Comparison of ENCODE assay signal across 20 cellular contexts in the genomic region with DNA sequence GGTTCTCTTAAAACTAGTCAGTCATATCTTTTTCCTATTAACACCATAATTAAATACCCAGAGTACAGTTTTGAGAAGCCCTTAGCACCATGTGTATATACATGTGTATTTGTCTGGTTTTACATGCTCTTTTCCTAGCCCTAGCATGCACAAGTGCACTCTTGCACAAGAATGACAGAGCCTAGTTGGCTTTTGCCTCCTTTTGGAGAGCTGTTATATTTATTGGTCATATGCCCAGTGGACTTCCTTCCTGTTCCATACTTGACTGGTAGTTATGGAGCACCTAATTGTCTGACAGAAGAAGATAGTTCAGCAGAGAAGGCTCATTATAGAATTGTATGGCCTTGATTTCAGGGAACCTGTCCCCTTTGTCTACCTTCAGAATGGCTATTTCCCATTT.
DNase-seq lines count a peak whose midpoint lies in the region; ATAC-seq, FAIRE-seq and TF ChIP-seq lines count a peak whose summit lies in the region.
"Had no signal": no experiment of that assay in that cellular context is flagged by ENCODE, and none has a peak within 500 bp of the region (broad histone marks: within the 10 kb centered on the region; RNA-seq: fewer than 3 reads in every experiment).

No MANE protein-coding gene starts in this region.

- H3K9me2 ChIP-seq in GM23248 (ENCODE audit: insufficient read depth): no peaks in the 10 kb centered on the region

- FAIRE-seq in A549 (lab: Jason Lieb, UNC): no peak
- FAIRE-seq: K562, RCC 7860 had no signal

- peaks cover 55% of the 10 kb centered on the region for H3K4me1 ChIP-seq in A549
- no peaks in the 10 kb centered on the region for H3K4me1 ChIP-seq in GM23248 (ENCODE audit: insufficient read depth)
- no peaks in the 10 kb centered on the region for H3K4me1 ChIP-seq in suprapubic skin
- H3K4me1 ChIP-seq: BLaER1 treated with 17β-estradiol and CSF1 and Interleukin-3, amounts not matched to agents 10 nM and 100 nM had no signal

- H3K4me2 ChIP-seq in A549 (no peak overlapping the region), GM23248 (ENCODE audit: unreplicated experiment) (no peak overlapping the region)

- TF ChIP-seq EP300 in A549 (IDR thresholded peaks at IDR 0.05): no peak
- TF ChIP-seq EP300 in suprapubic skin (IDR thresholded peaks at IDR 0.05): no peak

- no peak for ATAC-seq in A549
- ATAC-seq in HG02884 (IDR thresholded peaks at IDR 0.05; ENCODE audit: unreplicated experiment): no peak
- no peak for ATAC-seq in HG02678 (IDR thresholded peaks at IDR 0.05; ENCODE audit: unreplicated experiment)
- ATAC-seq: CD8-positive, alpha-beta T cell; HCT116; Right ventricle myocardium inferior had no signal

- no peaks in the 10 kb centered on the region for H3K27me3 ChIP-seq in GM23248 (replicated peaks; ENCODE audit: insufficient read depth)
- H3K27me3 ChIP-seq in suprapubic skin: no peaks in the 10 kb centered on the region

- H2AFZ ChIP-seq in GM23248: no peak overlapping the region

- no peaks in the 10 kb centered on the region for H3F3A ChIP-seq in GM23248 (ENCODE audit: insufficient read depth)

- POLR2A ChIA-PET in A549 (lab: Yijun Ruan, JAX): interaction anchor here (0.6 kb wide), 1 partner anchor 117 kb away, joined by 3 read pairs; no protein-coding TSS in a partner anchor

- H3K36me3 ChIP-seq in GM23248 (ENCODE audit: low read depth) (no peaks in the 10 kb centered on the region), suprapubic skin (no peaks in the 10 kb centered on the region)

- H3K9ac ChIP-seq in GM23248: no peak overlapping the region
- H3K9ac ChIP-seq: BLaER1 treated with 17β-estradiol and CSF1 and Interleukin-3, amounts not matched to agents 10 nM and 100 nM had no signal

- H3K4me3 ChIP-seq in A549 (no peak overlapping the region), GM23248 (no peak overlapping the region), choroid plexus epithelial cell (ENCODE audit: low read depth, low read length) (no peak overlapping the region), fibroblast of pulmonary artery (replicated peaks; ENCODE audit: low read depth, low read length) (no peak overlapping the region), suprapubic skin (no peak overlapping the region)
- H3K4me3 ChIP-seq: BLaER1 treated with 17β-estradiol and CSF1 and Interleukin-3, amounts not matched to agents 10 nM and 100 nM; K562 had no signal

- in situ Hi-C loops in GM23248 (cut with MboI): no loop called here

- CTCF ChIA-PET in A549 (lab: Yijun Ruan, JAX): interaction anchor here (1.6 to 3.4 kb wide), 2 partner anchors 21 to 284 kb away, joined by 3 to 18 read pairs; no protein-coding TSS in a partner anchor

- H3K27ac ChIP-seq in A549: peak overlapping the region; percentile 85 to 89
- H3K27ac ChIP-seq in GM23248: no peak overlapping the region
- H3K27ac ChIP-seq in suprapubic skin: no peak overlapping the region
- H3K27ac ChIP-seq: BLaER1 treated with 17β-estradiol and CSF1 and Interleukin-3, amounts not matched to agents 10 nM and 100 nM had no signal

- TF ChIP-seq POLR2A in A549 (IDR thresholded peaks at IDR 0.05; ENCODE audit: low read length): no peak
- TF ChIP-seq POLR2A in suprapubic skin (IDR thresholded peaks at IDR 0.05): no peak

- H3K9me3 ChIP-seq in A549 (no peaks in the 10 kb centered on the region), GM23248 (ENCODE audit: low read depth) (no peaks in the 10 kb centered on the region), suprapubic skin (no peaks in the 10 kb centered on the region)
- H3K9me3 ChIP-seq: BLaER1 treated with 17β-estradiol and CSF1 and Interleukin-3, amounts not matched to agents 10 nM and 100 nM had no signal

- no peaks in the 10 kb centered on the region for H4K20me1 ChIP-seq in GM23248 (ENCODE audit: insufficient read depth)
- H4K20me1 ChIP-seq: BLaER1 treated with 17β-estradiol and CSF1 and Interleukin-3, amounts not matched to agents 10 nM and 100 nM had no signal

- no peak for TF ChIP-seq RAD21 in A549 (conservative IDR thresholded peaks at IDR 0.05 in 1 of 2, IDR thresholded peaks at IDR 0.05 in 1 of 2)

- H3K79me2 ChIP-seq in GM23248 (ENCODE audit: insufficient read depth): no peaks in the 10 kb centered on the region

- TF ChIP-seq CTCF in A549 (IDR thresholded peaks at IDR 0.05) (no peak), choroid plexus epithelial cell (conservative IDR thresholded peaks at IDR 0.05; ENCODE audit: low read depth, low read length) (no peak), fibroblast of pulmonary artery (IDR thresholded peaks at IDR 0.05; ENCODE audit: low read length, missing control alignments) (no peak), suprapubic skin (IDR thresholded peaks at IDR 0.05) (no peak)

- DNase-seq in A549 (ENCODE audit: low read depth in 1 of 2, low spot score in 1 of 2): no peak
- DNase-seq in GM23248: peak; percentile 4
- DNase-seq in choroid plexus epithelial cell (ENCODE audit: low read depth): peak; percentile 28
- peak; percentile 53 for DNase-seq in fibroblast of pulmonary artery (ENCODE audit: low read depth)
- DNase-seq in suprapubic skin (ENCODE audit: low spot score in 2 of 2): no peak
- no peak for DNase-seq in NCI-H1105 (lab: John Stamatoyannopoulos, UW)
- DNase-seq: Calu3; CD8-positive, alpha-beta T cell; MV-4-11; NCI-H1417 treated with DMSO at 0.1 percent for 48 hours; NCI-H187 treated with DMSO at 0.1 percent for 48 hours; NCI-H446; NCI-H526 treated with DMSO at 0.1 percent for 48 hours had no signal

TF ChIP-seq in A549, 52 proteins besides CTCF, POLR2A, EP300 and RAD21:
- TF ChIP-seq MAFK (IDR thresholded peaks at IDR 0.05; ENCODE audit: partially characterized antibody): no peak
- TF ChIP-seq, protein P1, sequence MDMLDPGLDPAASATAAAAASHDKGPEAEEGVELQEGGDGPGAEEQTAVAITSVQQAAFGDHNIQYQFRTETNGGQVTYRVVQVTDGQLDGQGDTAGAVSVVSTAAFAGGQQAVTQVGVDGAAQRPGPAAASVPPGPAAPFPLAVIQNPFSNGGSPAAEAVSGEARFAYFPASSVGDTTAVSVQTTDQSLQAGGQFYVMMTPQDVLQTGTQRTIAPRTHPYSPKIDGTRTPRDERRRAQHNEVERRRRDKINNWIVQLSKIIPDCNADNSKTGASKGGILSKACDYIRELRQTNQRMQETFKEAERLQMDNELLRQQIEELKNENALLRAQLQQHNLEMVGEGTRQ (IDR thresholded peaks at IDR 0.05): no peak
- TF ChIP-seq CEBPB (IDR thresholded peaks at IDR 0.05): no peak
- TF ChIP-seq NR3C1 (IDR thresholded peaks at IDR 0.05): no peak
TF ChIP-seq in A549: peak in this region for 0.

Comparison
In these comparisons a context has a peak if more than half of its experiments do, and no peak if none do; other contexts are left out.
1. DNase-seq: peak in GM23248 (single experiment), choroid plexus epithelial cell (single experiment) and fibroblast of pulmonary artery (single experiment); none in A549 (0 of 2), suprapubic skin (0 of 2) and NCI-H1105 (single experiment).
2. H3K27ac ChIP-seq: peak in A549 (2 of 2); none in GM23248 (single experiment) and suprapubic skin (single experiment).